In the genomic region with DNA sequence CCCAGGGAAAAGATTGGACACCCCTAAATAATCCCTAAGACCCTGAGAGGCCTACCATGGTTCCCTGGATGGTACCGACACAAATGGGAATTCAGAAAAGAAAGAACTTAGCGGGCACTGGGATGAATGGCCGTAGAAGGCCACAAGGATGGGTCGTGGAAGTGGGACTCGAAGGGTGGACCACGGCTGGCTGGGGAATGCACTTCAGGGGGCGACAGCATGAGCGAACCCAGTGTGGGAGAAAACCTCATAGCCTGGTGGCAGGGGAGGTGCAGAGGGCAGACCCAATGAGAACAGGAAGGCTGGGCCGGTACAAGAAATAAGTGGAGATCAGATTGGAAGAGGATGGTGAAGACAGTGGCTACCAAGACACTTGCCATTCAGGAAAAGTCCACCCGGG, we compare ENCODE assay signal across 1 cellular context.
TF ChIP-seq lines count a peak whose summit lies in the region.

No MANE protein-coding gene starts in this region.

TF ChIP-seq in WTC11, 78 proteins besides CTCF, POLR2A, EP300 and RAD21 (continued from another document):
- TF ChIP-seq, protein P1, sequence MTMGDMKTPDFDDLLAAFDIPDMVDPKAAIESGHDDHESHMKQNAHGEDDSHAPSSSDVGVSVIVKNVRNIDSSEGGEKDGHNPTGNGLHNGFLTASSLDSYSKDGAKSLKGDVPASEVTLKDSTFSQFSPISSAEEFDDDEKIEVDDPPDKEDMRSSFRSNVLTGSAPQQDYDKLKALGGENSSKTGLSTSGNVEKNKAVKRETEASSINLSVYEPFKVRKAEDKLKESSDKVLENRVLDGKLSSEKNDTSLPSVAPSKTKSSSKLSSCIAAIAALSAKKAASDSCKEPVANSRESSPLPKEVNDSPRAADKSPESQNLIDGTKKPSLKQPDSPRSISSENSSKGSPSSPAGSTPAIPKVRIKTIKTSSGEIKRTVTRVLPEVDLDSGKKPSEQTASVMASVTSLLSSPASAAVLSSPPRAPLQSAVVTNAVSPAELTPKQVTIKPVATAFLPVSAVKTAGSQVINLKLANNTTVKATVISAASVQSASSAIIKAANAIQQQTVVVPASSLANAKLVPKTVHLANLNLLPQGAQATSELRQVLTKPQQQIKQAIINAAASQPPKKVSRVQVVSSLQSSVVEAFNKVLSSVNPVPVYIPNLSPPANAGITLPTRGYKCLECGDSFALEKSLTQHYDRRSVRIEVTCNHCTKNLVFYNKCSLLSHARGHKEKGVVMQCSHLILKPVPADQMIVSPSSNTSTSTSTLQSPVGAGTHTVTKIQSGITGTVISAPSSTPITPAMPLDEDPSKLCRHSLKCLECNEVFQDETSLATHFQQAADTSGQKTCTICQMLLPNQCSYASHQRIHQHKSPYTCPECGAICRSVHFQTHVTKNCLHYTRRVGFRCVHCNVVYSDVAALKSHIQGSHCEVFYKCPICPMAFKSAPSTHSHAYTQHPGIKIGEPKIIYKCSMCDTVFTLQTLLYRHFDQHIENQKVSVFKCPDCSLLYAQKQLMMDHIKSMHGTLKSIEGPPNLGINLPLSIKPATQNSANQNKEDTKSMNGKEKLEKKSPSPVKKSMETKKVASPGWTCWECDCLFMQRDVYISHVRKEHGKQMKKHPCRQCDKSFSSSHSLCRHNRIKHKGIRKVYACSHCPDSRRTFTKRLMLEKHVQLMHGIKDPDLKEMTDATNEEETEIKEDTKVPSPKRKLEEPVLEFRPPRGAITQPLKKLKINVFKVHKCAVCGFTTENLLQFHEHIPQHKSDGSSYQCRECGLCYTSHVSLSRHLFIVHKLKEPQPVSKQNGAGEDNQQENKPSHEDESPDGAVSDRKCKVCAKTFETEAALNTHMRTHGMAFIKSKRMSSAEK (CRISPR knock-in tag; IDR thresholded peaks at IDR 0.05; ENCODE audit: borderline replicate concordance): no peak
- TF ChIP-seq ZNF263 (CRISPR knock-in tag; IDR thresholded peaks at IDR 0.05; ENCODE audit: low read depth): no peak
